In the genomic region with DNA sequence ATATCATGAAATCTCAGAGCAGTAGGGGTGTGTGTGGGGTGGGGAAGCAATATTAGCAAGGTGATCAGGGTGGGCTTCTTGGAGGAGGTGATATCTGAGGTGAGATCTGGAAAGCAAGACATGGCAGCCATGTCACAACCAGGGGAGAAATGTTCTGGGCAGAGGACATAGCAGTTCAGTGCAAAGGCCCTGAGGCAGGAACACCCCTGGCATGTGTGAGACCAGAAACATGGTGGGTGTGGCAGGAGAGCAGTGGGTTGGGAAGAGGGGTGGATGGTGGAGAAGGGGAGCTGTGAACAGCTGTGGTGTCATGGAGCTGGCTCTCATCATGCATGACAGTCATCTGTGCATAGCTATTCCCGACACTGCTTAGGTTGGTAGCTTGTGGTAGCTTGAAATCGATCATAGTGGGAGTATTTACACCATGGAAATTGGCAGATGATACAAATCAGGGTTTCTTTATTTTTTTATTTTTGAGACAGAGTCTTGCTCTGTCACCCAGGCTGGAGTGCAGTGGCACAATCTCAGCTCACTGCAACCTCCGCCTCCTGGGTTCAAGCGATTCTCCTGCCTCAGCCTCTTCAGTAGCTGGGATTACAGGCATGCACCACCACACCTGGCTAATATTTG, we compare ENCODE assay signal across 1 cellular context.
TF ChIP-seq lines count a peak whose summit lies in the region.

No MANE protein-coding gene starts in this region.

TF ChIP-seq in K562, 482 proteins besides CTCF, POLR2A, EP300 and RAD21:
- TF ChIP-seq, protein P1, sequence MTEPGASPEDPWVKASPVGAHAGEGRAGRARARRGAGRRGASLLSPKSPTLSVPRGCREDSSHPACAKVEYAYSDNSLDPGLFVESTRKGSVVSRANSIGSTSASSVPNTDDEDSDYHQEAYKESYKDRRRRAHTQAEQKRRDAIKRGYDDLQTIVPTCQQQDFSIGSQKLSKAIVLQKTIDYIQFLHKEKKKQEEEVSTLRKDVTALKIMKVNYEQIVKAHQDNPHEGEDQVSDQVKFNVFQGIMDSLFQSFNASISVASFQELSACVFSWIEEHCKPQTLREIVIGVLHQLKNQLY (CRISPR knock-in tag; conservative IDR thresholded peaks at IDR 0.05) = no peak
- peak; percentile 58 for TF ChIP-seq ZFP36 (IDR thresholded peaks at IDR 0.05; ENCODE audit: low read depth, low read length, partially characterized antibody)
